Comparison of ENCODE assay signal across 10 cellular contexts in the genomic region with DNA sequence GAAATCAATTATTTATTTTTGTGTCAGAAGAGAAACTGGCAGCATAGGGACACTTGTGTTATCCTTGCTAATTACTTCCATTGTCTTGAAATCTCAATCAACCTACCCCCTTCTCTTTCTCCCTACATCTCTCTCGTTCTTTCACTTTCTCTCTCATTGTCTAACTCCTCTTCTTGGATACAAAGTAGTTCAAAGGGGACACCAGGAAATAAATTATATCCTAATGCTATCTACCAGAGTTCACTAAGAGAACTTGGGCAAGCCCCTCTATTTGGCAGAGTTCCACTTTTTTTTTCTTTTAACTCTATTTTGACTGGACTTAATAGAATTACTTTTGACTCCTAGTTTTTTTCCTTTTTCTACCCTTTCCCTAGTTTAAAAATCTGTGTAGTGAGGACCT.
"Had no signal": no experiment of that assay in that cellular context is flagged by ENCODE, and none has a peak within 500 bp of the region (broad histone marks: within the 10 kb centered on the region; RNA-seq: fewer than 3 reads in every experiment).

No MANE protein-coding gene starts in this region.

- ATAC-seq: activated T-helper 17 cell treated with anti-CD3 and anti-CD28 coated beads, Interleukin-2, amount 50 U/mL, for 72 hours; foreskin keratinocyte; pancreas; T-cell had no signal

- H3K36me3 Mint-ChIP-seq: T-cell had no signal

- H3K27ac Mint-ChIP-seq: activated T-helper 17 cell treated with anti-CD3 and anti-CD28 coated beads, Interleukin-2, amount 50 U/mL, for 72 hours; T-cell had no signal

- DNase-seq: activated CD4-positive, CD25-positive, alpha-beta regulatory T cell treated with anti-CD3 and anti-CD28 coated beads, Interleukin-2, amount 50 U/mL, for 72 hours; activated naive CD4-positive, alpha-beta T cell treated with Interleukin-2 at 50 U/mL for 16 hours; esophagus squamous epithelium; foreskin keratinocyte; kidney glomerular epithelial cell; pancreas; stimulated activated naive CD4-positive, alpha-beta T cell; T-cell; T1000 had no signal

- H3K9me3 Mint-ChIP-seq: activated T-helper 17 cell treated with anti-CD3 and anti-CD28 coated beads, Interleukin-2, amount 50 U/mL, for 72 hours; T-cell had no signal

- H3K4me3 Mint-ChIP-seq: activated T-helper 17 cell treated with anti-CD3 and anti-CD28 coated beads, Interleukin-2, amount 50 U/mL, for 72 hours; T-cell had no signal
